ENCODE assay signal across 8 cellular contexts in the genomic region with DNA sequence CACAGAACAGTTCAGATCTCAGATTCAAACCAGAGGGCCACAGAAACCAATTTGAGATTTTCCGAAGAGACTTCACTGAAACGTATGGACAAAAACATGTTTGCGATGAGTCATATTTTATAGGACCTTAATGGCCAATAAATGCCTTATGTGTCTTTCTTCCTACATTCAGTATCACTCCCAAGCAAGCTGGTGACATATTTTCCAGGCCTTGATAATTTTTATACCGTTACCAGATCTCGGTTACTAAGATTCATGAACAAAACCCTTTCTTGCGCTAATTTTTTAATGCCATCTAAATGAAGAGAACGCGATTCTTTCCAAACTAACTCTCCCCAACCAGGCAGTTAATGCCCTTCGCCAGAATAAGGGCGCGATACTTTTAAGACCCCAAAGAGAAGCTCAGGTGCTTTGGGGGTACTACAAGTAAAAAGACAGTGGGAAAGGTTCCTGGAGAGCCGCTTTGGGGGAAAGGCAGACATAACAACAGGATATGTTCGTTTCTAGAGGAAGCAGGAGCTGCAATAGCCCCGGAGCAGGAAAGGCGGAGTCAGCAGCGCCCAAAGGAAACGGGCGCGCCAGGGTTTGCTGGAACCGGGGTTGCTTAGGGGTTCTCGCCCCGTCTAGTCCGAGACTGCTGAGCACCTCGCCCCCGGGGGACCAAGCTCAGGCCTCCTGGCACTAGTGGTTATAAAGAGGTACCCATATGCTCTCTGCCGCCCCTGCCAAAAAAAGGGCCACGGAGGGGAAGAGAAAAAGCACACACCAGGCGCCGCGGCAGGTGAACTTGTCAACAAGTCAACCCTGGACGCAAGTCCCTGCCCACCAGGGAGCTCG. TPM values are rescaled to one million over a fixed set of nuclear protein-coding genes. Genes with fewer than 3 reads are reported as not detected.
DNase-seq lines count a peak whose midpoint lies in the region; ATAC-seq and TF ChIP-seq lines count a peak whose summit lies in the region.

No MANE protein-coding gene starts in this region.

- H4K8ac ChIP-seq in neuronal stem cell (ENCODE audit: low read depth, low read length): no peak overlapping the region

- POLR2A ChIA-PET in HEK293 (lab: Yijun Ruan, JAX): interaction anchor here (1.0 kb wide), 1 partner anchor 35 kb away, joined by 3 read pairs; no protein-coding TSS in a partner anchor

- CTCF ChIA-PET in HEK293 (lab: Yijun Ruan, JAX): interaction anchor here (1.5 kb wide), 1 partner anchor 36 kb away, joined by 4 read pairs; no protein-coding TSS in a partner anchor

- H2BK15ac ChIP-seq in neuronal stem cell (ENCODE audit: low read length): no peak overlapping the region

- no peak overlapping the region for H2BK12ac ChIP-seq in neuronal stem cell (ENCODE audit: low read length)

- no peak for TF ChIP-seq CTCF in HEK293 (tag by site-specific recombination; IDR thresholded peaks at IDR 0.05)
- no peak for TF ChIP-seq CTCF in glutamatergic neuron (IDR thresholded peaks at IDR 0.05; ENCODE audit: partially characterized antibody, unreplicated experiment)

- WGBS in neuronal stem cell (ENCODE audit: extremely low coverage in 2 of 2, insufficient read length in 2 of 2, insufficient replicate concordance in 1 of 2), 2 donors: no CpG with 5 or more reads among the region's 32 CpGs

- H3K36me3 Mint-ChIP-seq in activated T-helper 1 cell treated with anti-CD3 and anti-CD28 coated beads, Interleukin-12 subunit alpha, Interleukin-12 subunit beta, Interleukin-2, Interleukin-4 antibody, amounts not matched to agents 30 ng/mL and 10 ng/mL and 1 ng/mL, durations not matched to agents 14 hours and 24 hours and 36 hours (ENCODE audit: low read depth): no peaks in the 10 kb centered on the region
- H3K36me3 Mint-ChIP-seq in glutamatergic neuron (ENCODE audit: unreplicated experiment): no peaks in the 10 kb centered on the region

- DNase-seq in G401 (ENCODE audit: low spot score): peak; percentile 74
- DNase-seq in NCI-H2196 (lab: John Stamatoyannopoulos, UW; ENCODE audit: unreplicated experiment): peak; percentile 40
- no peak for DNase-seq in activated T-helper 1 cell treated with anti-CD3 and anti-CD28 coated beads, Interleukin-12 subunit alpha, Interleukin-12 subunit beta, Interleukin-2, Interleukin-4 antibody, amounts not matched to agents 30 ng/mL and 10 ng/mL and 1 ng/mL, durations not matched to agents 14 hours and 24 hours and 36 hours (ENCODE audit: low spot score)
- peak; percentile 32 for DNase-seq in glutamatergic neuron
- DNase-seq in neuronal stem cell (ENCODE audit: low spot score): no peak
- no peak for DNase-seq in pons (ENCODE audit: low spot score)

- peaks cover 0 to 23% (median 12%) of the 10 kb centered on the region in 3 experiments for H3K27me3 ChIP-seq in neuronal stem cell (ENCODE audit: control insufficient read depth in 3 of 3, insufficient read depth in 3 of 3, low read depth in 1 of 3, low read length in 3 of 3)

- H3K27ac Mint-ChIP-seq in activated T-helper 1 cell treated with anti-CD3 and anti-CD28 coated beads, Interleukin-12 subunit alpha, Interleukin-12 subunit beta, Interleukin-2, Interleukin-4 antibody, amounts not matched to agents 30 ng/mL and 10 ng/mL and 1 ng/mL, durations not matched to agents 14 hours and 24 hours and 36 hours: peak overlapping the region; percentile 55
- peak overlapping the region; percentile 70 for H3K27ac Mint-ChIP-seq in glutamatergic neuron (ENCODE audit: unreplicated experiment)

- no peaks in the 10 kb centered on the region for H3K9me3 Mint-ChIP-seq in activated T-helper 1 cell treated with anti-CD3 and anti-CD28 coated beads, Interleukin-12 subunit alpha, Interleukin-12 subunit beta, Interleukin-2, Interleukin-4 antibody, amounts not matched to agents 30 ng/mL and 10 ng/mL and 1 ng/mL, durations not matched to agents 14 hours and 24 hours and 36 hours
- peaks cover 2% of the 10 kb centered on the region for H3K9me3 Mint-ChIP-seq in glutamatergic neuron (ENCODE audit: unreplicated experiment)

- H3K4me2 ChIP-seq in neuronal stem cell (ENCODE audit: insufficient read depth, low read length, poor library complexity, severe bottlenecking): peak overlapping the region; percentile 78

- no peak overlapping the region for H2BK5ac ChIP-seq in neuronal stem cell (ENCODE audit: low read length)

- H3K18ac ChIP-seq in neuronal stem cell (ENCODE audit: low read length): peak overlapping the region; percentile 83

- H2AK5ac ChIP-seq in neuronal stem cell (ENCODE audit: low read depth, low read length): no peak overlapping the region

- peak overlapping the region; percentile 73 for H3K9ac ChIP-seq in neuronal stem cell (ENCODE audit: low read depth, low read length, poor library complexity)

- peaks cover 9% of the 10 kb centered on the region for H3K4me1 Mint-ChIP-seq in activated T-helper 1 cell treated with anti-CD3 and anti-CD28 coated beads, Interleukin-12 subunit alpha, Interleukin-12 subunit beta, Interleukin-2, Interleukin-4 antibody, amounts not matched to agents 30 ng/mL and 10 ng/mL and 1 ng/mL, durations not matched to agents 14 hours and 24 hours and 36 hours (ENCODE audit: low read depth)
- peaks cover 9% of the 10 kb centered on the region for H3K4me1 Mint-ChIP-seq in glutamatergic neuron (ENCODE audit: low read depth, unreplicated experiment)

- H3K36me3 ChIP-seq in HEK293 (ENCODE audit: control insufficient read depth in 2 of 2, insufficient read depth in 1 of 2, low read length in 2 of 2): no peaks in the 10 kb centered on the region
- no peaks in the 10 kb centered on the region for H3K36me3 ChIP-seq in neuronal stem cell (replicated peaks in 1 of 2; ENCODE audit: control insufficient read depth in 2 of 2, insufficient read depth in 2 of 2, low read length in 2 of 2)

- H3K9me3 ChIP-seq in HEK293 (ENCODE audit: control insufficient read depth, insufficient read depth, low read depth, low read length): no peaks in the 10 kb centered on the region
- H3K9me3 ChIP-seq in neuronal stem cell (replicated peaks in 1 of 2; ENCODE audit: control insufficient read depth in 2 of 2, insufficient read depth in 1 of 2, low read depth in 1 of 2, low read length in 2 of 2): no peaks in the 10 kb centered on the region

- no peak overlapping the region for H3K4ac ChIP-seq in neuronal stem cell (ENCODE audit: low read length)

- no peak for ATAC-seq in GM19397 (IDR thresholded peaks at IDR 0.05; ENCODE audit: unreplicated experiment)

- H3K27ac ChIP-seq in HEK293 (ENCODE audit: extremely low read depth, low read depth, low read length): peak overlapping the region; percentile 55; the same call in 1 of the 2 replicates
- H3K27ac ChIP-seq in neuronal stem cell (replicated peaks; ENCODE audit: low read length): no peak overlapping the region

- no peaks in the 10 kb centered on the region for H3K4me1 ChIP-seq in HEK293 (ENCODE audit: control insufficient read depth, insufficient read depth, low read length)
- peaks cover 0 to 2% of the 10 kb centered on the region in 2 donors for H3K4me1 ChIP-seq in neuronal stem cell (ENCODE audit: control insufficient read depth in 2 of 2, insufficient read depth in 1 of 2, low read depth in 1 of 2, low read length in 2 of 2)

- H3K4me3 Mint-ChIP-seq in activated T-helper 1 cell treated with anti-CD3 and anti-CD28 coated beads, Interleukin-12 subunit alpha, Interleukin-12 subunit beta, Interleukin-2, Interleukin-4 antibody, amounts not matched to agents 30 ng/mL and 10 ng/mL and 1 ng/mL, durations not matched to agents 14 hours and 24 hours and 36 hours: peak overlapping the region; percentile 81
- H3K4me3 Mint-ChIP-seq in glutamatergic neuron (ENCODE audit: unreplicated experiment): peak overlapping the region; percentile 88

- H3K79me1 ChIP-seq in neuronal stem cell (ENCODE audit: low read depth, low read length): no peaks in the 10 kb centered on the region

- in situ Hi-C loops in G401 (cut with HindIII; ENCODE audit: low sequenced_read_pairs): no loop called here

- H3K23ac ChIP-seq in neuronal stem cell (ENCODE audit: low read depth, low read length, poor library complexity): no peak overlapping the region

- H3K27me3 Mint-ChIP-seq in activated T-helper 1 cell treated with anti-CD3 and anti-CD28 coated beads, Interleukin-12 subunit alpha, Interleukin-12 subunit beta, Interleukin-2, Interleukin-4 antibody, amounts not matched to agents 30 ng/mL and 10 ng/mL and 1 ng/mL, durations not matched to agents 14 hours and 24 hours and 36 hours (ENCODE audit: insufficient read depth): peaks cover 43% of the 10 kb centered on the region
- H3K27me3 Mint-ChIP-seq in glutamatergic neuron (ENCODE audit: unreplicated experiment): peaks cover 4% of the 10 kb centered on the region

- H2BK120ac ChIP-seq in neuronal stem cell (ENCODE audit: low read depth, low read length): no peak overlapping the region

- no peak overlapping the region for H4K91ac ChIP-seq in neuronal stem cell (ENCODE audit: low read depth, low read length, poor library complexity)

- no peak overlapping the region for H3K14ac ChIP-seq in neuronal stem cell (ENCODE audit: low read length)

- intact Hi-C loops in activated T-helper 1 cell treated with anti-CD3 and anti-CD28 coated beads, Interleukin-12 subunit alpha, Interleukin-12 subunit beta, Interleukin-2, Interleukin-4 antibody, amounts not matched to agents 30 ng/mL and 10 ng/mL and 1 ng/mL, durations not matched to agents 14 hours and 24 hours and 36 hours (cut with micrococcal nuclease): no loop called here

- H2AFZ ChIP-seq in neuronal stem cell (ENCODE audit: low read length): peak overlapping the region; percentile 99

- H3K4me3 ChIP-seq in HEK293 (ENCODE audit: low read depth, low read length) (peak overlapping the region; percentile 64), neuronal stem cell (ENCODE audit: low read length in 2 of 2) (peak overlapping the region; percentile 57 to 90)

TF ChIP-seq in HEK293, 187 proteins besides CTCF, POLR2A, EP300 and RAD21 (continues in another document):
- TF ChIP-seq ZNF549 (tag by site-specific recombination; IDR thresholded peaks at IDR 0.05) (no peak), ZBTB20 (tag by site-specific recombination; IDR thresholded peaks at IDR 0.05) (peak; percentile 62; the same call in 1 of the 2 replicates), HOXA7 (CRISPR knock-in tag; IDR thresholded peaks at IDR 0.05; ENCODE audit: borderline replicate concordance) (no peak), ZNF423 (tag by site-specific recombination; IDR thresholded peaks at IDR 0.05) (peak; percentile 70; the same call in 1 of the 2 replicates)

RNA-seq across cellular contexts. Expression of a gene that starts 0.9 kb away (rescaled TPM):
- total RNA-seq in G401 (2014; rRNA removed; shearing (Covaris generic)): 29.1 and 51.6 TPM in 2 replicates
- 1.9 and 2.3 TPM in 2 replicates for total RNA-seq in activated T-helper 1 cell treated with anti-CD3 and anti-CD28 coated beads, Interleukin-12 subunit alpha, Interleukin-12 subunit beta, Interleukin-2, Interleukin-4 antibody, amounts not matched to agents 30 ng/mL and 10 ng/mL and 1 ng/mL, durations not matched to agents 14 hours and 24 hours and 36 hours
- total RNA-seq in glutamatergic neuron (ENCODE audit: unreplicated experiment): 9.8 TPM
- polyA plus RNA-seq in neuronal stem cell (2013, experiment 1 of 2): 6.6 TPM
- polyA plus RNA-seq in neuronal stem cell (2013, experiment 2 of 2): 7.8 TPM

Comparison
In these comparisons a context has a peak if more than half of its experiments do, and no peak if none do; other contexts are left out.
1. DNase-seq: peak in G401 (single experiment), NCI-H2196 (single experiment) and glutamatergic neuron (single experiment); none in activated T-helper 1 cell treated with anti-CD3 and anti-CD28 coated beads, Interleukin-12 subunit alpha, Interleukin-12 subunit beta, Interleukin-2, Interleukin-4 antibody, amounts not matched to agents 30 ng/mL and 10 ng/mL and 1 ng/mL, durations not matched to agents 14 hours and 24 hours and 36 hours (single experiment), neuronal stem cell (single experiment) and pons (single experiment).